ENCODE assay signal across 22 cellular contexts in the genomic region with DNA sequence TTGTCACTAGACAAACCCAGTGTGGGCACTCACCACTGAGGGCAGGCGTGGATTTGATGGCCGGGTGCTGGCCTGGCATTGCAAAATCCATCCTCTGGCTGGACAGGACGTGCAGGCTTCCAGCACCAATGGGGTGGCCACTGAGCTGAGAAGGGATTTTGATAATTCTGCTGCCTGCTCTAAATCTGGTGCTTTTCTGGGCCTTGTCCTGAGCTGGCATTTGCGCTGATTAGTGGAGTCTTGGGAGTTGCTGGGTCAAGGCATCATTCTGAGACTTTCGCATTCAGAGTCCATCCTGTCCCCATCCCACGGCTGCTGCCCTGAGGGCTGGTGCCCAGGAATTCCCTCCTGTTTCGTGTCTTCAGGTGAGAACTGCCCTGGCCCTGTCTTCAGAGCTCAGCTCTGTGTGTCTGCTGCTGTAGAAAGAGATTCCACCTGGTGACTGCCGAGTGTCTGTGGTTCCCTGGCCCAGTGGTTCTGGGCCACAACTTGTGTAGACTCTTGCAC.
"Had no signal": no experiment of that assay in that cellular context is flagged by ENCODE, and none has a peak within 500 bp of the region (broad histone marks: within the 10 kb centered on the region; RNA-seq: fewer than 3 reads in every experiment).

No MANE protein-coding gene starts in this region.

- H3K4me3 Mint-ChIP-seq: activated CD8-positive, alpha-beta T cell treated with anti-CD3 and anti-CD28 coated beads for 36 hours; activated naive CD4-positive, alpha-beta T cell treated with anti-CD3 and anti-CD28 coated beads for 36 hours; activated T-helper 17 cell treated with anti-CD3 and anti-CD28 coated beads, Interleukin-2, amount 50 U/mL, for 72 hours; memory B cell; T-helper 1 cell treated with Interleukin-12 subunit alpha and Interleukin-12 subunit beta and Interleukin-4 antibody, amounts not matched to agents 30 μg/mL and 1 μg/mL, for 36 hours had no signal

- FAIRE-seq: endothelial cell of umbilical vein, kidney, small intestine had no signal

- H3K36me3 ChIP-seq: esophagus muscularis mucosa, gastroesophageal sphincter, heart left ventricle, SJSA1, thoracic aorta, upper lobe of right lung had no signal

- H3K4me3 ChIP-seq: esophagus muscularis mucosa, gastroesophageal sphincter, heart left ventricle, mucosa of descending colon, SJSA1, thoracic aorta, upper lobe of right lung had no signal

- H3K4me1 ChIP-seq: esophagus muscularis mucosa, gastroesophageal sphincter, heart left ventricle, SJSA1 had no signal

- H3K27ac ChIP-seq: esophagus muscularis mucosa, gastroesophageal sphincter, heart left ventricle, SJSA1, thoracic aorta had no signal

- H3K9me3 Mint-ChIP-seq: activated T-helper 17 cell treated with anti-CD3 and anti-CD28 coated beads, Interleukin-2, amount 50 U/mL, for 72 hours had no signal

- H3K27me3 Mint-ChIP-seq: naive B cell had no signal

- H3K27ac Mint-ChIP-seq: activated CD8-positive, alpha-beta T cell treated with anti-CD3 and anti-CD28 coated beads for 36 hours; activated naive CD4-positive, alpha-beta T cell treated with anti-CD3 and anti-CD28 coated beads for 36 hours; activated T-helper 17 cell treated with anti-CD3 and anti-CD28 coated beads, Interleukin-2, amount 50 U/mL, for 72 hours; memory B cell; naive B cell; T-helper 1 cell treated with Interleukin-12 subunit alpha and Interleukin-12 subunit beta and Interleukin-4 antibody, amounts not matched to agents 30 μg/mL and 1 μg/mL, for 36 hours had no signal

- H3K4me1 Mint-ChIP-seq: activated T-helper 17 cell treated with anti-CD3 and anti-CD28 coated beads, Interleukin-2, amount 50 U/mL, for 72 hours had no signal

- H3K9me3 ChIP-seq: SJSA1, thoracic aorta, upper lobe of right lung had no signal

- DNase-seq: activated CD4-positive, alpha-beta T cell treated with anti-CD3 and anti-CD28 coated beads for 48 hours; activated CD8-positive, alpha-beta T cell treated with anti-CD3 and anti-CD28 coated beads for 36 hours; activated T-cell treated with anti-CD3 and anti-CD28 coated beads, Interleukin-2, amount 50 U/mL, for 1 hour; anterior cingulate cortex; effector CD8-positive, alpha-beta T cell; heart left ventricle; left ventricle myocardium superior; mucosa of descending colon; naive B cell; small intestine; stimulated activated CD4-positive, alpha-beta T cell treated with anti-CD3 and anti-CD28 coated beads, Interleukin-4, amount 100 ng/mL, for 1 hour; upper lobe of right lung had no signal

- H3K27me3 ChIP-seq: upper lobe of right lung had no signal
